Comparison of ENCODE assay signal across 8 cellular contexts in genomic region chr6:105981002-105981887, GRCh38.
DNase-seq lines count a peak whose midpoint lies in the region; ATAC-seq, FAIRE-seq and TF ChIP-seq lines count a peak whose summit lies in the region.

No MANE protein-coding gene starts in this region.

- peak; percentile 62 for ATAC-seq in activated B cell treated with CpG ODN at 0.5 μM for 24 hours (ENCODE audit: low read depth)
- ATAC-seq in effector memory CD8-positive, alpha-beta T cell (replicated peaks) = peak; percentile 94

- intact Hi-C loops in activated B cell treated with CpG ODN at 0.5 μM for 24 hours (cut with micrococcal nuclease) = loop anchor here (1.0 kb wide), 1 partner anchor 11 kb away; no protein-coding TSS in a partner anchor

- DNase-seq in GM12891 (ENCODE audit: insufficient read length, low spot score) (no peak), activated B cell treated with CpG ODN at 0.5 μM for 24 hours (no peak), progenitor cell of endocrine pancreas (ENCODE audit: low spot score, unreplicated experiment) (no peak), NCI-H1092 treated with DMSO at 0.1 percent for 48 hours (lab: John Stamatoyannopoulos, UW) (no peak), cerebellar cortex (ENCODE audit: low spot score) (no peak), NCI-H526 treated with DMSO at 0.1 percent for 48 hours (lab: John Stamatoyannopoulos, UW) (no peak), GM19240 (ENCODE audit: insufficient read length, low spot score) (no peak)
- DNase-seq in effector memory CD8-positive, alpha-beta T cell = peak; percentile 34 to 49 (median 37)

- TF ChIP-seq CTCF in activated B cell treated with CpG ODN at 0.5 μM for 24 hours (IDR thresholded peaks at IDR 0.05) (no peak), progenitor cell of endocrine pancreas (IDR thresholded peaks at IDR 0.05; ENCODE audit: unreplicated experiment) (no peak)

- TF ChIP-seq POLR2A in GM12891 (IDR thresholded peaks at IDR 0.05; ENCODE audit: low read depth, low read length) = no peak

- peaks cover 2% of the 10 kb centered on the region for H3K36me3 Mint-ChIP-seq in activated B cell treated with CpG ODN at 0.5 μM for 24 hours (ENCODE audit: low read depth)
- no peaks in the 10 kb centered on the region for H3K36me3 Mint-ChIP-seq in effector memory CD8-positive, alpha-beta T cell (ENCODE audit: insufficient read depth)
- H3K36me3 Mint-ChIP-seq in progenitor cell of endocrine pancreas (ENCODE audit: insufficient read depth) = no peaks in the 10 kb centered on the region

- peak overlapping the region; percentile 83 for H3K4me3 Mint-ChIP-seq in activated B cell treated with CpG ODN at 0.5 μM for 24 hours
- peak overlapping the region; percentile 86 to 91 for H3K4me3 Mint-ChIP-seq in effector memory CD8-positive, alpha-beta T cell
- peak overlapping the region; percentile 61 for H3K4me3 Mint-ChIP-seq in progenitor cell of endocrine pancreas (ENCODE audit: low read depth)

- CTCF ChIA-PET in activated B cell treated with CpG ODN at 0.5 μM for 24 hours (lab: Charles Lee) = no interaction called here

- H3K27me3 Mint-ChIP-seq in activated B cell treated with CpG ODN at 0.5 μM for 24 hours = peaks cover 41% of the 10 kb centered on the region
- H3K27me3 Mint-ChIP-seq in effector memory CD8-positive, alpha-beta T cell = peaks cover 12 to 31% of the 10 kb centered on the region in 2 donors
- peaks cover 65% of the 10 kb centered on the region for H3K27me3 Mint-ChIP-seq in progenitor cell of endocrine pancreas

- peaks cover 16% of the 10 kb centered on the region for H3K4me1 Mint-ChIP-seq in activated B cell treated with CpG ODN at 0.5 μM for 24 hours
- H3K4me1 Mint-ChIP-seq in effector memory CD8-positive, alpha-beta T cell (ENCODE audit: low read depth in 2 of 2) = peaks cover 6 to 15% of the 10 kb centered on the region in 2 donors
- peaks cover 9% of the 10 kb centered on the region for H3K4me1 Mint-ChIP-seq in progenitor cell of endocrine pancreas (ENCODE audit: low read depth)

- POLR2A ChIA-PET in activated B cell treated with CpG ODN at 0.5 μM for 24 hours (lab: Charles Lee) = interaction anchor here (1.7 to 5.0 kb wide), 2 partner anchors 12 to 105 kb away, joined by 4 to 33 read pairs; partner anchors contain the start of gene PRDM1

- H3K27ac Mint-ChIP-seq in activated B cell treated with CpG ODN at 0.5 μM for 24 hours (no peak overlapping the region), progenitor cell of endocrine pancreas (no peak overlapping the region)
- H3K27ac Mint-ChIP-seq in effector memory CD8-positive, alpha-beta T cell = peak overlapping the region; percentile 59 to 92

- FAIRE-seq in GM12891 (lab: Jason Lieb, UNC) = peak; percentile 5

- H3K9me3 Mint-ChIP-seq in activated B cell treated with CpG ODN at 0.5 μM for 24 hours (no peaks in the 10 kb centered on the region), progenitor cell of endocrine pancreas (ENCODE audit: low read depth) (no peaks in the 10 kb centered on the region)
- H3K9me3 Mint-ChIP-seq in effector memory CD8-positive, alpha-beta T cell = no peaks in the 10 kb centered on the region

TF ChIP-seq in GM12891, 5 proteins besides CTCF, POLR2A, EP300 and RAD21:
- TF ChIP-seq POU2F2 (IDR thresholded peaks at IDR 0.05; ENCODE audit: low read depth, low read length) (no peak), TAF1 (IDR thresholded peaks at IDR 0.05; ENCODE audit: low read depth, low read length) (no peak), SPI1 (IDR thresholded peaks at IDR 0.05; ENCODE audit: low read depth, low read length) (no peak), POLR2AphosphoS5 (IDR thresholded peaks at IDR 0.05; ENCODE audit: low read depth, low read length) (no peak), PAX5 (IDR thresholded peaks at IDR 0.05; ENCODE audit: insufficient read depth, low read length, severe bottlenecking) (no peak)

Comparison
In these comparisons a context has a peak if more than half of its experiments do, and no peak if none do; other contexts are left out.
1. DNase-seq: peak in effector memory CD8-positive, alpha-beta T cell (3 of 3); none in GM12891 (single experiment), activated B cell treated with CpG ODN at 0.5 μM for 24 hours (single experiment), progenitor cell of endocrine pancreas (single experiment), NCI-H1092 treated with DMSO at 0.1 percent for 48 hours (single experiment), cerebellar cortex (single experiment), NCI-H526 treated with DMSO at 0.1 percent for 48 hours (single experiment) and GM19240 (single experiment).
2. H3K27ac Mint-ChIP-seq: peak in effector memory CD8-positive, alpha-beta T cell (2 of 2); none in activated B cell treated with CpG ODN at 0.5 μM for 24 hours (single experiment) and progenitor cell of endocrine pancreas (single experiment).
3. Peak in every context shown above with its lines, with median percentiles within 50 percentile points of each other: H3K4me3 Mint-ChIP-seq.